In genomic region chr6:80543598-80544181, GRCh38 we compare ENCODE assay signal across 12 cellular contexts.
DNase-seq lines count a peak whose midpoint lies in the region; ATAC-seq and TF ChIP-seq lines count a peak whose summit lies in the region.
"Had no signal": no experiment of that assay in that cellular context is flagged by ENCODE, and none has a peak within 500 bp of the region (broad histone marks: within the 10 kb centered on the region; RNA-seq: fewer than 3 reads in every experiment).

No MANE protein-coding gene starts in this region.

- TF ChIP-seq CTCF in activated CD8-positive, alpha-beta T cell treated with anti-CD3 and anti-CD28 coated beads for 36 hours (IDR thresholded peaks at IDR 0.05), result no peak
- TF ChIP-seq CTCF in RWPE1 (conservative IDR thresholded peaks at IDR 0.05; ENCODE audit: low read depth), result no peak
- no peak for TF ChIP-seq CTCF in fibroblast of the aortic adventitia (IDR thresholded peaks at IDR 0.05; ENCODE audit: insufficient read depth, low read length)

- no peak for DNase-seq in activated CD8-positive, alpha-beta T cell treated with anti-CD3 and anti-CD28 coated beads for 36 hours
- no peak for DNase-seq in activated CD8-positive, alpha-beta T cell treated with anti-CD3 and anti-CD28 coated beads, Interleukin-2, amount 10 ng/mL, durations not matched to agents 7 days and 5 days
- DNase-seq in RWPE1 (ENCODE audit: low spot score) (peak; percentile 51), fibroblast of the aortic adventitia (ENCODE audit: low read depth) (peak; percentile 56), RPMI8226 (no peak), cerebellar nuclear complex (lab: John Stamatoyannopoulos, UW) (no peak)
- DNase-seq in activated CD4-positive, alpha-beta T cell treated with anti-CD3 and anti-CD28 coated beads for 48 hours, result no peak
- DNase-seq: activated T-cell treated with anti-CD3 and anti-CD28 coated beads for 4 hours, colonic mucosa, NCI-H446 treated with DMSO at 0.1 percent for 48 hours, T-helper 2 cell had no signal

- CTCF ChIA-PET in activated CD8-positive, alpha-beta T cell treated with anti-CD3 and anti-CD28 coated beads for 36 hours (lab: Charles Lee), result no interaction called here
- CTCF ChIA-PET in activated CD8-positive, alpha-beta T cell treated with anti-CD3 and anti-CD28 coated beads, Interleukin-2, amount 10 ng/mL, durations not matched to agents 7 days and 5 days (lab: Charles Lee), result no interaction called here
- CTCF ChIA-PET in RWPE1 (lab: Yijun Ruan, JAX), result no interaction called here

- ATAC-seq in activated CD8-positive, alpha-beta T cell treated with anti-CD3 and anti-CD28 coated beads for 36 hours, result peak; percentile 53
- ATAC-seq in activated CD8-positive, alpha-beta T cell treated with anti-CD3 and anti-CD28 coated beads, Interleukin-2, amount 10 ng/mL, durations not matched to agents 7 days and 5 days, result no peak
- peak; percentile 37 for ATAC-seq in stimulated activated memory B cell treated with anti-CD40 and anti-IgM and Interleukin-4, amounts not matched to agents 10 μg/mL and 1 μg/mL and 100 μg/mL, for 72 hours

- no peak overlapping the region for H3K27ac Mint-ChIP-seq in activated CD8-positive, alpha-beta T cell treated with anti-CD3 and anti-CD28 coated beads for 36 hours
- H3K27ac Mint-ChIP-seq in activated CD8-positive, alpha-beta T cell treated with anti-CD3 and anti-CD28 coated beads, Interleukin-2, amount 10 ng/mL, durations not matched to agents 7 days and 5 days, result no peak overlapping the region
- H3K27ac Mint-ChIP-seq in stimulated activated memory B cell treated with anti-CD40 and anti-IgM and Interleukin-4, amounts not matched to agents 10 μg/mL and 1 μg/mL and 100 μg/mL, for 72 hours, result no peak overlapping the region

- H3K27ac ChIP-seq in RWPE1, result no peak overlapping the region
- H3K27ac ChIP-seq: colonic mucosa had no signal

- peaks cover 8% of the 10 kb centered on the region for H3K27me3 Mint-ChIP-seq in activated CD8-positive, alpha-beta T cell treated with anti-CD3 and anti-CD28 coated beads for 36 hours
- H3K27me3 Mint-ChIP-seq in activated CD8-positive, alpha-beta T cell treated with anti-CD3 and anti-CD28 coated beads, Interleukin-2, amount 10 ng/mL, durations not matched to agents 7 days and 5 days (ENCODE audit: low read depth), result no peaks in the 10 kb centered on the region
- no peaks in the 10 kb centered on the region for H3K27me3 Mint-ChIP-seq in stimulated activated memory B cell treated with anti-CD40 and anti-IgM and Interleukin-4, amounts not matched to agents 10 μg/mL and 1 μg/mL and 100 μg/mL, for 72 hours

- H3K36me3 Mint-ChIP-seq in activated CD8-positive, alpha-beta T cell treated with anti-CD3 and anti-CD28 coated beads for 36 hours (ENCODE audit: low read depth), result no peaks in the 10 kb centered on the region
- no peaks in the 10 kb centered on the region for H3K36me3 Mint-ChIP-seq in activated CD8-positive, alpha-beta T cell treated with anti-CD3 and anti-CD28 coated beads, Interleukin-2, amount 10 ng/mL, durations not matched to agents 7 days and 5 days (ENCODE audit: low read depth)
- no peaks in the 10 kb centered on the region for H3K36me3 Mint-ChIP-seq in stimulated activated memory B cell treated with anti-CD40 and anti-IgM and Interleukin-4, amounts not matched to agents 10 μg/mL and 1 μg/mL and 100 μg/mL, for 72 hours

- no peak overlapping the region for H3K4me3 Mint-ChIP-seq in activated CD8-positive, alpha-beta T cell treated with anti-CD3 and anti-CD28 coated beads for 36 hours
- no peak overlapping the region for H3K4me3 Mint-ChIP-seq in activated CD8-positive, alpha-beta T cell treated with anti-CD3 and anti-CD28 coated beads, Interleukin-2, amount 10 ng/mL, durations not matched to agents 7 days and 5 days
- no peak overlapping the region for H3K4me3 Mint-ChIP-seq in stimulated activated memory B cell treated with anti-CD40 and anti-IgM and Interleukin-4, amounts not matched to agents 10 μg/mL and 1 μg/mL and 100 μg/mL, for 72 hours

- intact Hi-C loops in activated CD8-positive, alpha-beta T cell treated with anti-CD3 and anti-CD28 coated beads for 36 hours (cut with micrococcal nuclease), result no loop called here

- H3K9me3 Mint-ChIP-seq in activated CD8-positive, alpha-beta T cell treated with anti-CD3 and anti-CD28 coated beads for 36 hours, result no peaks in the 10 kb centered on the region
- H3K9me3 Mint-ChIP-seq in activated CD8-positive, alpha-beta T cell treated with anti-CD3 and anti-CD28 coated beads, Interleukin-2, amount 10 ng/mL, durations not matched to agents 7 days and 5 days (ENCODE audit: insufficient read depth), result no peaks in the 10 kb centered on the region
- H3K9me3 Mint-ChIP-seq in stimulated activated memory B cell treated with anti-CD40 and anti-IgM and Interleukin-4, amounts not matched to agents 10 μg/mL and 1 μg/mL and 100 μg/mL, for 72 hours, result no peaks in the 10 kb centered on the region

- H3K4me1 Mint-ChIP-seq in activated CD8-positive, alpha-beta T cell treated with anti-CD3 and anti-CD28 coated beads for 36 hours (ENCODE audit: low read depth), result peaks cover 4% of the 10 kb centered on the region
- no peaks in the 10 kb centered on the region for H3K4me1 Mint-ChIP-seq in activated CD8-positive, alpha-beta T cell treated with anti-CD3 and anti-CD28 coated beads, Interleukin-2, amount 10 ng/mL, durations not matched to agents 7 days and 5 days (ENCODE audit: low read depth)
- no peaks in the 10 kb centered on the region for H3K4me1 Mint-ChIP-seq in stimulated activated memory B cell treated with anti-CD40 and anti-IgM and Interleukin-4, amounts not matched to agents 10 μg/mL and 1 μg/mL and 100 μg/mL, for 72 hours

- POLR2A ChIA-PET in activated CD8-positive, alpha-beta T cell treated with anti-CD3 and anti-CD28 coated beads for 36 hours (lab: Charles Lee), result no interaction called here
- POLR2A ChIA-PET in activated CD8-positive, alpha-beta T cell treated with anti-CD3 and anti-CD28 coated beads, Interleukin-2, amount 10 ng/mL, durations not matched to agents 7 days and 5 days (lab: Charles Lee), result no interaction called here
- POLR2A ChIA-PET in RWPE1 (lab: Yijun Ruan, JAX; ENCODE audit: low non-redundant PET), result no interaction called here

- no peak overlapping the region for H3K4me3 ChIP-seq in fibroblast of the aortic adventitia (ENCODE audit: low read depth, low read length)
- H3K4me3 ChIP-seq: colonic mucosa had no signal

Comparison
In these comparisons a context has a peak if more than half of its experiments do, and no peak if none do; other contexts are left out.
1. DNase-seq: peak in RWPE1 (single experiment) and fibroblast of the aortic adventitia (single experiment); none in activated CD8-positive, alpha-beta T cell treated with anti-CD3 and anti-CD28 coated beads for 36 hours (single experiment), activated CD8-positive, alpha-beta T cell treated with anti-CD3 and anti-CD28 coated beads, Interleukin-2, amount 10 ng/mL, durations not matched to agents 7 days and 5 days (single experiment), activated CD4-positive, alpha-beta T cell treated with anti-CD3 and anti-CD28 coated beads for 48 hours (single experiment), RPMI8226 (single experiment) and cerebellar nuclear complex (0 of 2).